Comparison of ENCODE assay signal across 8 cellular contexts in genomic region chr21:38733973-38734546, GRCh38.
DNase-seq lines count a peak whose midpoint lies in the region; ATAC-seq and TF ChIP-seq lines count a peak whose summit lies in the region.

No MANE protein-coding gene starts in this region.

- H3K4me2 ChIP-seq in HCT116 (ENCODE audit: low read length) = no peak overlapping the region

- H3K4me1 ChIP-seq in HCT116 (ENCODE audit: control insufficient read depth in 1 of 2, insufficient read depth in 2 of 2, low read length in 2 of 2) = peaks cover 0 to 3% of the 10 kb centered on the region in 2 experiments; a peak in 1 of 4 replicates
- peaks cover 0 to 4% (median 3%) of the 10 kb centered on the region in 4 donors for H3K4me1 ChIP-seq in liver (ENCODE audit: control insufficient read depth in 4 of 4, insufficient read depth in 4 of 4, low read length in 3 of 4)

- WGBS in liver = 9% methylated on average over 30 of the region's 30 CpGs

- no peaks in the 10 kb centered on the region for H3K27me3 ChIP-seq in HCT116 (ENCODE audit: insufficient read depth, low read length)
- no peaks in the 10 kb centered on the region for H3K27me3 ChIP-seq in liver (ENCODE audit: control insufficient read depth in 4 of 4, insufficient read depth in 4 of 4, low read length in 3 of 4)

- H3K36me3 ChIP-seq in HCT116 (ENCODE audit: control insufficient read depth in 1 of 2, insufficient read depth in 2 of 2, low read length in 2 of 2) = no peaks in the 10 kb centered on the region
- no peaks in the 10 kb centered on the region for H3K36me3 ChIP-seq in liver (ENCODE audit: control insufficient read depth in 4 of 4, insufficient read depth in 3 of 4, low read depth in 1 of 4, low read length in 3 of 4)

- H3K27ac ChIP-seq in HCT116 (ENCODE audit: low read depth, low read length) = no peak overlapping the region
- H3K27ac ChIP-seq in liver (ENCODE audit: low read depth in 1 of 2, low read length in 2 of 2) = peak overlapping the region; percentile 2 to 58

- DNase-seq in AG09309 (ENCODE audit: low read depth) (no peak), HCT116 (ENCODE audit: low read depth, low spot score) (peak; percentile 36), NCI-H526 treated with DMSO at 0.1 percent for 48 hours (lab: John Stamatoyannopoulos, UW) (peak; percentile 37), dermis microvascular lymphatic vessel endothelial cell (ENCODE audit: low read depth in 2 of 2) (peak; percentile 41 to 69)
- DNase-seq in activated CD4-positive, alpha-beta T cell treated with anti-CD3 and anti-CD28 coated beads, Interleukin-2, amount 50 U/mL, for 48 hours = peak; percentile 87
- peak; percentile 85 to 88 for DNase-seq in stimulated activated CD4-positive, alpha-beta T cell treated with anti-CD3 and anti-CD28 coated beads, Interleukin-2, amount 100 ng/mL, for 24 hours

- H3K9me3 ChIP-seq in HCT116 (ENCODE audit: control insufficient read depth in 1 of 2, insufficient read depth in 1 of 2, low read depth in 1 of 2, low read length in 2 of 2) = no peaks in the 10 kb centered on the region
- no peaks in the 10 kb centered on the region for H3K9me3 ChIP-seq in liver (ENCODE audit: control insufficient read depth in 4 of 4, low read length in 3 of 4)

- H3K79me2 ChIP-seq in HCT116 (ENCODE audit: insufficient read depth, low read length) = no peaks in the 10 kb centered on the region

- H2AFZ ChIP-seq in HCT116 (ENCODE audit: low read depth, low read length, poor library complexity, severe bottlenecking) = no peak overlapping the region

- TF ChIP-seq POLR2A in HCT116 (IDR thresholded peaks at IDR 0.05; ENCODE audit: borderline replicate concordance, extremely low read depth, insufficient read depth, insufficient read length) = no peak

- POLR2A ChIA-PET in HCT116 (lab: Charles Lee) = no interaction called here

- BruUV-seq in HCT116 (replicated peaks; lab: Mats Ljungman, UMichigan) = no TSS peak

- no peaks in the 10 kb centered on the region for H4K20me1 ChIP-seq in HCT116 (ENCODE audit: insufficient read depth)

- peak; percentile 96 for ATAC-seq in HCT116
- ATAC-seq in GM21381 (IDR thresholded peaks at IDR 0.05; ENCODE audit: unreplicated experiment) = no peak

- no peaks in the 10 kb centered on the region for H3K9me2 ChIP-seq in HCT116 (ENCODE audit: insufficient read depth)

- CTCF ChIA-PET in HCT116 (lab: Charles Lee) = interaction anchor here (1.1 to 1.6 kb wide), 2 partner anchors 54 to 404 kb away, joined by 3 to 9 read pairs; no protein-coding TSS in a partner anchor

- TF ChIP-seq RAD21 in HCT116 (IDR thresholded peaks at IDR 0.05; ENCODE audit: low read depth) = peak; percentile 96
- peak; percentile 97 to 99 for TF ChIP-seq RAD21 in liver (IDR thresholded peaks at IDR 0.05)

- peak overlapping the region; percentile 18 for H3K4me3 ChIP-seq in AG09309 (ENCODE audit: control insufficient read depth, low read depth, low read length)
- no peak overlapping the region for H3K4me3 ChIP-seq in HCT116 (replicated peaks in 1 of 2; ENCODE audit: low read depth in 1 of 2, low read length in 2 of 2)
- no peak overlapping the region for H3K4me3 ChIP-seq in liver (ENCODE audit: low read depth in 1 of 3, low read length in 3 of 3)

- intact Hi-C loops in HCT116 (cut with micrococcal nuclease) = loop anchor here (1.0 to 5.0 kb wide), 6 partner anchors 71 to 404 kb away; partner anchors contain the start of gene ETS2

- TF ChIP-seq CTCF in AG09309 (IDR thresholded peaks at IDR 0.05; ENCODE audit: control insufficient read depth, insufficient read depth, low read depth, low read length, missing control alignments) (peak; percentile 90), HCT116 (IDR thresholded peaks at IDR 0.05 in 2 of 3, conservative IDR thresholded peaks at IDR 0.05 in 1 of 3; ENCODE audit: borderline replicate concordance in 1 of 3, insufficient read depth in 1 of 3, low read depth in 2 of 3, low read length in 2 of 3) (peak; percentile 68 to 96 (median 90)), liver (IDR thresholded peaks at IDR 0.05; ENCODE audit: low read depth, low read length, missing input control) (peak; percentile 98)

- RAD21 ChIA-PET in HCT116 (lab: Charles Lee; ENCODE audit: low non-redundant PET in 1 of 2, low total read pairs in 2 of 2, uncharacterized antibody in 2 of 2, unreplicated experiment in 2 of 2) = interaction anchor here in 1 of 2 experiments (0.5 kb wide), 1 partner anchor 372 kb away, joined by 3 read pairs; no protein-coding TSS in a partner anchor

- no peak overlapping the region for H3K9ac ChIP-seq in HCT116 (ENCODE audit: low read length)
- no peak overlapping the region for H3K9ac ChIP-seq in liver (ENCODE audit: low read depth in 1 of 2, low read length in 2 of 2)

TF ChIP-seq in HCT116, 20 proteins besides CTCF, POLR2A, EP300 and RAD21:
- TF ChIP-seq POLR2AphosphoS5 (IDR thresholded peaks at IDR 0.05; ENCODE audit: low read depth, low read length) (no peak), ZNF274 (IDR thresholded peaks at IDR 0.05; ENCODE audit: low read depth, low read length) (no peak), MAX (IDR thresholded peaks at IDR 0.05) (peak; percentile 84), JUND (IDR thresholded peaks at IDR 0.05) (no peak), CBX3 (IDR thresholded peaks at IDR 0.05; ENCODE audit: low read depth) (peak; percentile 65; the same call in 1 of the 2 replicates)

TF ChIP-seq in liver, 16 proteins besides CTCF, POLR2A, EP300 and RAD21:
- TF ChIP-seq NR2F2 (IDR thresholded peaks at IDR 0.05) = peak; percentile 84
- no peak for TF ChIP-seq ATF3 (IDR thresholded peaks at IDR 0.05)
- peak; percentile 90 for TF ChIP-seq MAX (IDR thresholded peaks at IDR 0.05)
- TF ChIP-seq HNF4G (IDR thresholded peaks at IDR 0.05) = peak; percentile 34
- TF ChIP-seq JUND (IDR thresholded peaks at IDR 0.05) = peak in 1 of 2 donors; percentile 19
- TF ChIP-seq HNF4A (conservative IDR thresholded peaks at IDR 0.05) = peak; percentile 56 to 67
- TF ChIP-seq TAF1 (conservative IDR thresholded peaks at IDR 0.05) = no peak
- peak; percentile 70 to 85 for TF ChIP-seq RXRA (IDR thresholded peaks at IDR 0.05)
- TF ChIP-seq SP1 (IDR thresholded peaks at IDR 0.05) = peak; percentile 52
- TF ChIP-seq EGR1 (IDR thresholded peaks at IDR 0.05; ENCODE audit: low read depth in 2 of 2) = no peak
- TF ChIP-seq ZBTB33 (IDR thresholded peaks at IDR 0.05) = no peak
